In the genomic region with DNA sequence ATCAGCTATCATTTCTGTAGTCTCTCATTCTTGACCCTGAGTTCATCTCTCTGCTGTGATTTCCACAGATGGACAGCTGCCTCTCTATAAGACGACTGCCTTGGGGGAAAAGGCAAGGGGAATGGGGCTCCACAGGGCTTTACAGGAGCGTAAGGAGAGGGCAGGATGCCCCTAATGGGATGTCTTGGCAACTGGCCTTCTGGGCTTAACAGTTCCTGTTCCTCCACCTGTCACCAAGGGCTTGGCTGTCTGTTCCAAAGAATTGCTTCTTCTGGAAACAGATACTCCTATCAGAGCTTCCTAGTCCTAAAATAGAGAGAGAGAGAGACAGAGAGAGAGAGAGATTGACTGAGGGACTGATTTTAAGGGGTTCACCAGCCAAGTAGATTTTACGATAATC, we compare ENCODE assay signal across 24 cellular contexts.
"Had no signal": no experiment of that assay in that cellular context is flagged by ENCODE, and none has a peak within 500 bp of the region (broad histone marks: within the 10 kb centered on the region; RNA-seq: fewer than 3 reads in every experiment).

No MANE protein-coding gene starts in this region.

- H3K27ac Mint-ChIP-seq: activated naive CD4-positive, alpha-beta T cell treated with anti-CD3 and anti-CD28 coated beads, Interleukin-2, amount 50 U/mL, for 24 hours; immature natural killer cell had no signal

- H3K27me3 ChIP-seq: breast epithelium, gastrocnemius medialis, tibial artery had no signal

- H3K36me3 ChIP-seq: breast epithelium, gastrocnemius medialis, heart right ventricle, left ventricle myocardium inferior, tibial artery had no signal

- H3K4me1 ChIP-seq: breast epithelium, heart right ventricle, left ventricle myocardium inferior, parathyroid adenoma, tibial artery had no signal

- H3K27me3 Mint-ChIP-seq: activated naive CD4-positive, alpha-beta T cell treated with anti-CD3 and anti-CD28 coated beads, Interleukin-2, amount 50 U/mL, for 24 hours had no signal

- H3K79me2 ChIP-seq: parathyroid adenoma had no signal

- H3K9me3 ChIP-seq: breast epithelium, gastrocnemius medialis, heart right ventricle, tibial artery had no signal

- H3K4me3 ChIP-seq: breast epithelium, gastrocnemius medialis, heart right ventricle, left ventricle myocardium inferior, tibial artery had no signal

- H3K27ac ChIP-seq: breast epithelium, gastrocnemius medialis, heart right ventricle, left ventricle myocardium inferior, parathyroid adenoma, tibial artery had no signal

- DNase-seq: activated CD4-positive, CD25-positive, alpha-beta regulatory T cell treated with anti-CD3 and anti-CD28 coated beads, Interleukin-2, amount 50 U/mL, for 72 hours; activated CD8-positive, alpha-beta memory T cell treated with anti-CD3 and anti-CD28 coated beads for 24 hours; activated CD8-positive, alpha-beta memory T cell treated with anti-CD3 and anti-CD28 coated beads, Interleukin-2, amount 50 U/mL, for 48 hours; activated effector memory CD4-positive, alpha-beta T cell treated with anti-CD3 and anti-CD28 coated beads, Interleukin-2, amount 50 U/mL, for 16 hours; activated T-cell treated with anti-CD3 and anti-CD28 coated beads, Interleukin-2, amount 50 U/mL, for 48 hours; cerebellar nuclear complex; effector CD4-positive, alpha-beta T cell; gastrocnemius medialis; heart right ventricle; immature natural killer cell; kidney glomerular epithelial cell; left ventricle myocardium inferior; mammary epithelial cell; midbrain; naive B cell; stimulated activated naive CD8-positive, alpha-beta T cell treated with anti-CD3 and anti-CD28 coated beads, Interleukin-15, Interleukin-2, amounts not matched to agents 100 U/mL and 50 U/mL, for 24 hours; T-helper 1 cell; T-helper 9 cell; tibial artery had no signal

- H3K9me3 Mint-ChIP-seq: activated naive CD4-positive, alpha-beta T cell treated with anti-CD3 and anti-CD28 coated beads, Interleukin-2, amount 50 U/mL, for 24 hours had no signal

- H3K36me3 Mint-ChIP-seq: activated naive CD4-positive, alpha-beta T cell treated with anti-CD3 and anti-CD28 coated beads, Interleukin-2, amount 50 U/mL, for 24 hours; immature natural killer cell; naive B cell had no signal

- H3K9ac ChIP-seq: parathyroid adenoma had no signal

- ATAC-seq: esophagus mucosa; heart right ventricle; sciatic nerve; stimulated activated naive CD8-positive, alpha-beta T cell treated with anti-CD3 and anti-CD28 coated beads, Interleukin-15, Interleukin-2, amounts not matched to agents 100 U/mL and 50 U/mL, for 24 hours had no signal

- H2AFZ ChIP-seq: parathyroid adenoma had no signal

- H3K4me3 Mint-ChIP-seq: activated naive CD4-positive, alpha-beta T cell treated with anti-CD3 and anti-CD28 coated beads, Interleukin-2, amount 50 U/mL, for 24 hours; immature natural killer cell; naive B cell had no signal

- H3K4me1 Mint-ChIP-seq: immature natural killer cell had no signal
